In the genomic region with DNA sequence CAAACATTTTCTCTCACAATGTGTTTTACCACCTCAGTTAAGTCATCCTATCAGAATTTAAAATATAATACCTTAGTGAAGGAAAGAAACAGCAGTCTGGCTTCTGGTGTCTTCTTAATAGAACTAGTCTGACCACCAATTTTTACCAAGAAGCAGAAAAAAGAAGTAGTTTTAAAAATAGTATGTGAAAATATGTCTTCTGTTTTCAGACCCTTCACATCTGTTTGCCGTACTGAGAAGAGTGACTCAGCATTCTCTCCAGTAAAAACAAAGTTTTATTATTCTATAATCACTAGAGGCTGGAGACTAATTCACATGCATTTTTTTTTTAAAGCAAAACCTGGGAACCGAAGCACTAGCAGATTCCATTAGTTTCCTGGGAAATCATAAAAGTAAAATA, we compare ENCODE assay signal across 10 cellular contexts.
DNase-seq lines count a peak whose midpoint lies in the region; ATAC-seq lines count a peak whose summit lies in the region.
"Had no signal": no experiment of that assay in that cellular context is flagged by ENCODE, and none has a peak within 500 bp of the region (broad histone marks: within the 10 kb centered on the region; RNA-seq: fewer than 3 reads in every experiment).

No MANE protein-coding gene starts in this region.

- DNase-seq in RPMI7951 (ENCODE audit: low read depth) (peak; percentile 57), sciatic nerve (ENCODE audit: low spot score) (no peak), NCI-H187 treated with DMSO at 0.1 percent for 48 hours (lab: John Stamatoyannopoulos, UW) (no peak), hypothalamus (lab: John Stamatoyannopoulos, UW) (no peak), NCI-H1105 (lab: John Stamatoyannopoulos, UW) (no peak), NCI-H128 (lab: John Stamatoyannopoulos, UW; ENCODE audit: unreplicated experiment) (no peak)
- DNase-seq: activated T-cell treated with anti-CD3 and anti-CD28 coated beads, Interleukin-2, amount 50 U/mL, for 4 hours; thyroid gland had no signal

- peak; percentile 43 for ATAC-seq in GM18909 (IDR thresholded peaks at IDR 0.05; ENCODE audit: poor library complexity, unreplicated experiment)
- ATAC-seq in HG02970 (IDR thresholded peaks at IDR 0.05; ENCODE audit: low FRiP score, unreplicated experiment) = peak; percentile 48
- peak; percentile 79 for ATAC-seq in sciatic nerve
- ATAC-seq: activated T-cell treated with anti-CD3 and anti-CD28 coated beads, Interleukin-2, amount 50 U/mL, for 4 hours had no signal

- intact Hi-C loops in sciatic nerve (cut with DNase I) = no loop called here
